2 cellular contexts compared by ENCODE assay signal in genomic region chr16:9095171-9095570, GRCh38.
TF ChIP-seq lines count a peak whose summit lies in the region.

No MANE protein-coding gene starts in this region.

TF ChIP-seq in A549, 52 proteins besides CTCF, POLR2A, EP300 and RAD21:
- no peak for TF ChIP-seq REST (IDR thresholded peaks at IDR 0.05)
- no peak for TF ChIP-seq GATA3 (IDR thresholded peaks at IDR 0.05; ENCODE audit: borderline replicate concordance)
- TF ChIP-seq FOSB (CRISPR knock-in tag; IDR thresholded peaks at IDR 0.05): no peak

TF ChIP-seq in K562, 482 proteins besides CTCF, POLR2A, EP300 and RAD21 (continued from another document):
- TF ChIP-seq HBP1 (CRISPR knock-in tag; IDR thresholded peaks at IDR 0.05): no peak
- TF ChIP-seq ELF2 (CRISPR knock-in tag; IDR thresholded peaks at IDR 0.05): no peak
- no peak for TF ChIP-seq HDAC6 (IDR thresholded peaks at IDR 0.05; ENCODE audit: low read depth, low read length)
TF ChIP-seq in K562: peak in this region for 0.
